ENCODE assay signal across 8 cellular contexts in the genomic region with DNA sequence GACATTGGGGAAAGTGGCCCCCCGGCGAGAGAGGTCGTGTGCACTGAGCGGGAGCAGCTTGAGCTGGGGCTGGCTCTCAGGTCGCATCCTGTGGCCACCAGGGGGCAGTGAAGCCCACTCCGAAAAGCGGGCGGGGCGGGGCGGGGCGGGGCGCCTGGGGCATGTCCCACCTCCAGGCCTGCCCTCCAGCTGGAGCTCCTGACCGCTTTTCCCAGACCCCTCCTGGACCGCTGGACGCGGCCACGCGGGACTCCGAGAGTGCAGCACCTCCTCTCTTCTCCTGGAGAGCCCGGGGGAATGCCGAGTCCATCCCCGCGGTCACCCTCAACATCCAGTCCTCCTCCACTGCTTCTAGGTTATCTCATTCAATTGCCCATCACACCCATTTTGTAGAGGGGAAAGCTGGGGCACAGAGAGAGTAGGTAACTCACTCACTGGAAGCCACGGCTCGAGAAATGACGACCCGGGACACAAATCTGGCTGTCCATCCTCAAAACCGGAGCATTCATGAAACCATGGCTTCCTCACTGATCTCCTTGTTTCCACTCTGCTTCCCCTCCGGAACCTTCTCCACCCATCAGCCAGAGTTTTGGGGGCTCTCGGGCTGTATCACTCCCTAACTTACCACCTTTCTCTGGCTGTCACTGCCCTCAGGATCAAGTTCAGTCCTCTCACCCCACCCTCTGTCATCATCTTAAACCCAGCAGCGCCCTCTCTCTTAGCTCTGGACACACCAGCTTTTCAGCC. TPM values are rescaled to one million over a fixed set of nuclear protein-coding genes. Genes with fewer than 3 reads are reported as not detected.
DNase-seq lines count a peak whose midpoint lies in the region; ATAC-seq and TF ChIP-seq lines count a peak whose summit lies in the region.

No MANE protein-coding gene starts in this region.

- POLR2A ChIA-PET in SK-N-SH (lab: Yijun Ruan, JAX), result interaction anchor here (0.5 to 2.8 kb wide), 3 partner anchors 61 to 106 kb away, joined by 3 to 31 read pairs (median 3); a partner anchor contains a TSS

- 20% methylated on average over 19 of the region's 31 CpGs for WGBS in SK-N-SH (ENCODE audit: low lambda C conversion rate)

- TF ChIP-seq CTCF in SK-N-SH (IDR thresholded peaks at IDR 0.05), result peak; percentile 63
- peak; percentile 86 for TF ChIP-seq CTCF in osteocyte (IDR thresholded peaks at IDR 0.05)
- peak; percentile 94 for TF ChIP-seq CTCF in thoracic aorta (IDR thresholded peaks at IDR 0.05)

- H3K27me3 ChIP-seq in SK-N-SH (ENCODE audit: insufficient read depth), result no peaks in the 10 kb centered on the region
- H3K27me3 ChIP-seq in thoracic aorta (replicated peaks; ENCODE audit: insufficient read depth), result no peaks in the 10 kb centered on the region

- H3K4me2 ChIP-seq in SK-N-SH, result peak overlapping the region; percentile 68

- no peaks in the 10 kb centered on the region for H3K27me3 Mint-ChIP-seq in osteocyte (ENCODE audit: unreplicated experiment)

- peaks cover 4% of the 10 kb centered on the region; the same call in 1 of the 2 replicates for H3K79me2 ChIP-seq in SK-N-SH (ENCODE audit: insufficient read depth)

- peak overlapping the region; percentile 10 to 46; a peak in 2 of 4 replicates for H3K4me3 ChIP-seq in SK-N-SH (ENCODE audit: low read depth in 2 of 2, low read length in 1 of 2)
- peak overlapping the region; percentile 74 for H3K4me3 ChIP-seq in thoracic aorta

- TF ChIP-seq RAD21 in SK-N-SH (IDR thresholded peaks at IDR 0.05; ENCODE audit: low read length), result peak; percentile 60

- H3K27ac ChIP-seq in SK-N-SH (ENCODE audit: low read depth in 2 of 2, low read length in 1 of 2), result peak overlapping the region; percentile 58 to 66; a peak in 3 of 4 replicates
- peak overlapping the region; percentile 47 to 70 for H3K27ac ChIP-seq in thoracic aorta

- peak overlapping the region; percentile 87 for H3K27ac Mint-ChIP-seq in osteocyte (ENCODE audit: unreplicated experiment)

- peaks cover 39% of the 10 kb centered on the region for H3K4me1 Mint-ChIP-seq in osteocyte (ENCODE audit: unreplicated experiment)

- H2AFZ ChIP-seq in SK-N-SH (ENCODE audit: low read depth), result peak overlapping the region; percentile 81

- peaks cover 3 to 22% of the 10 kb centered on the region in 2 experiments for H3K36me3 ChIP-seq in SK-N-SH (replicated peaks in 1 of 2; ENCODE audit: control insufficient read depth in 1 of 2, insufficient read depth in 2 of 2, low read length in 1 of 2)
- peaks cover 18% of the 10 kb centered on the region for H3K36me3 ChIP-seq in thoracic aorta

- H4K20me1 ChIP-seq in SK-N-SH (ENCODE audit: insufficient read depth), result no peaks in the 10 kb centered on the region

- ATAC-seq in GM21619 (IDR thresholded peaks at IDR 0.05; ENCODE audit: unreplicated experiment) (peak; percentile 63), thoracic aorta (ENCODE audit: insufficient number of reproducible peaks, low FRiP score, low read depth) (peak; percentile 62)

- no peak for TF ChIP-seq EP300 in SK-N-SH (IDR thresholded peaks at IDR 0.05; ENCODE audit: borderline replicate concordance in 1 of 2, low read depth in 1 of 2, low read length in 1 of 2)

- no peaks in the 10 kb centered on the region for H3K9me3 Mint-ChIP-seq in osteocyte (ENCODE audit: unreplicated experiment)

- peaks cover 20% of the 10 kb centered on the region for H3F3A ChIP-seq in SK-N-SH (replicated peaks; ENCODE audit: insufficient read depth)

- CTCF ChIA-PET in SK-N-SH (lab: Yijun Ruan, JAX), result interaction anchor here (0.7 to 16.4 kb wide), 38 partner anchors 9 to 130 kb away, joined by 3 to 288 read pairs (median 6); a partner anchor contains a TSS

- intact Hi-C loops in head of caudate nucleus (cut with DNase I), result loop anchor here (2.0 kb wide), 1 partner anchor 61 kb away; a partner anchor contains a TSS

- no peaks in the 10 kb centered on the region for H3K9me2 ChIP-seq in SK-N-SH

- peak overlapping the region; percentile 64 for H3K4me3 Mint-ChIP-seq in osteocyte (ENCODE audit: unreplicated experiment)

- H3K36me3 Mint-ChIP-seq in osteocyte (ENCODE audit: unreplicated experiment), result peaks cover 16% of the 10 kb centered on the region

- no peaks in the 10 kb centered on the region for H3K9me3 ChIP-seq in SK-N-SH
- no peaks in the 10 kb centered on the region for H3K9me3 ChIP-seq in thoracic aorta

- peaks cover 6 to 32% of the 10 kb centered on the region in 2 experiments; a peak in 3 of 4 replicates for H3K4me1 ChIP-seq in SK-N-SH (ENCODE audit: control insufficient read depth in 1 of 2, insufficient read depth in 2 of 2, low read depth in 1 of 2, low read length in 1 of 2)
- H3K4me1 ChIP-seq in thoracic aorta (ENCODE audit: control insufficient read depth in 1 of 2, low read depth in 2 of 2), result peaks cover 27 to 43% of the 10 kb centered on the region in 2 donors

- DNase-seq in D341Med (ENCODE audit: low spot score), result peak; percentile 92
- DNase-seq in LHCN-M2 (ENCODE audit: low read depth), result peak; percentile 78
- peak; percentile 91 for DNase-seq in SK-N-SH
- DNase-seq in activated naive CD4-positive, alpha-beta T cell treated with anti-CD3 and anti-CD28 coated beads, Interleukin-2, amount 50 U/mL, for 16 hours, result peak; percentile 79
- peak; percentile 69 to 94 (median 86) for DNase-seq in head of caudate nucleus
- peak; percentile 89 for DNase-seq in osteocyte (ENCODE audit: extremely low spot score, unreplicated experiment)
- no peak for DNase-seq in thoracic aorta (ENCODE audit: low spot score)

- peak overlapping the region; percentile 51; the same call in 1 of the 2 replicates for H3K9ac ChIP-seq in SK-N-SH

TF ChIP-seq in SK-N-SH, 30 proteins besides CTCF, POLR2A, EP300 and RAD21:
- TF ChIP-seq TAF1 (IDR thresholded peaks at IDR 0.05; ENCODE audit: borderline replicate concordance, low read depth, low read length) (peak; percentile 27; the same call in 1 of the 2 replicates), YY1 (IDR thresholded peaks at IDR 0.05; ENCODE audit: low read depth) (peak; percentile 28; the same call in 1 of the 2 replicates), MXI1 (IDR thresholded peaks at IDR 0.05; ENCODE audit: low read depth, low read length) (no peak), GABPA (IDR thresholded peaks at IDR 0.05; ENCODE audit: low read depth) (no peak), CHD2 (IDR thresholded peaks at IDR 0.05; ENCODE audit: low read length, partially characterized antibody) (no peak), POLR2AphosphoS5 (IDR thresholded peaks at IDR 0.05; ENCODE audit: low read depth, low read length) (peak; percentile 68), RXRA (IDR thresholded peaks at IDR 0.05; ENCODE audit: borderline replicate concordance, low read depth) (no peak), TCF12 (IDR thresholded peaks at IDR 0.05) (no peak), SIN3A (IDR thresholded peaks at IDR 0.05; ENCODE audit: borderline replicate concordance, low read depth, low read length) (peak; percentile 52; the same call in 1 of the 2 replicates), SMC3 (IDR thresholded peaks at IDR 0.05; ENCODE audit: low read depth, low read length) (peak; percentile 56)
- TF ChIP-seq, protein P1, sequence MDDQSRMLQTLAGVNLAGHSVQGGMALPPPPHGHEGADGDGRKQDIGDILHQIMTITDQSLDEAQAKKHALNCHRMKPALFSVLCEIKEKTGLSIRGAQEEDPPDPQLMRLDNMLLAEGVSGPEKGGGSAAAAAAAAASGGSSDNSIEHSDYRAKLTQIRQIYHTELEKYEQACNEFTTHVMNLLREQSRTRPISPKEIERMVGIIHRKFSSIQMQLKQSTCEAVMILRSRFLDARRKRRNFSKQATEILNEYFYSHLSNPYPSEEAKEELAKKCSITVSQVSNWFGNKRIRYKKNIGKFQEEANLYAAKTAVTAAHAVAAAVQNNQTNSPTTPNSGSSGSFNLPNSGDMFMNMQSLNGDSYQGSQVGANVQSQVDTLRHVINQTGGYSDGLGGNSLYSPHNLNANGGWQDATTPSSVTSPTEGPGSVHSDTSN (IDR thresholded peaks at IDR 0.05), result 0 out of 2 replicates have a peak, but pooled peaks have one; percentile 9

RNA-seq across cellular contexts. Expression of a gene that starts 24.1 kb away (rescaled TPM):
- not detected in 2 replicates for total RNA-seq in LHCN-M2 (2014; rRNA removed)
- not detected for polyA plus RNA-seq in LHCN-M2 (2012)
- polyA plus RNA-seq in SK-N-SH (2012; rRNA removed), result 0.21 TPM in 1 of 2 replicates, not detected in the other
- 0.39 TPM in 1 of 2 replicates, not detected in the other for polyA plus RNA-seq in SK-N-SH (2012; cell fraction: cytosol; rRNA removed)
- not detected in 2 replicates for polyA plus RNA-seq in SK-N-SH (2012; cell fraction: nucleus; rRNA removed)
- total RNA-seq in osteocyte, result not detected in 2 replicates
- total RNA-seq in thoracic aorta, result 1 to 10 TPM in 1 of 2 donors, not detected in 1; 4.9 TPM

RNA-seq across cellular contexts. Expression of a gene that starts 56.7 kb away (rescaled TPM):
- total RNA-seq in LHCN-M2 (2014; rRNA removed), result 775 and 1,134 TPM in 2 replicates
- polyA plus RNA-seq in LHCN-M2 (2012), result 274 TPM
- 324 and 493 TPM in 2 replicates for polyA plus RNA-seq in SK-N-SH (2012; rRNA removed)
- 194 and 301 TPM in 2 replicates for polyA plus RNA-seq in SK-N-SH (2012; cell fraction: cytosol; rRNA removed)
- polyA plus RNA-seq in SK-N-SH (2012; cell fraction: nucleus; rRNA removed), result 945 and 1,537 TPM in 2 replicates
- 8.2 TPM in 2 replicates for total RNA-seq in osteocyte
- total RNA-seq in thoracic aorta, result 100 to 1,000 TPM; 310 to 944 TPM

Comparison
In these comparisons a context has a peak if more than half of its experiments do, and no peak if none do; other contexts are left out.
1. RNA of a gene that starts 56.7 kb away (total RNA-seq): 310 to 944 TPM in thoracic aorta and 775 to 1,134 TPM in LHCN-M2; 8.2 TPM in osteocyte; every median in the first group is over 10 times any median in the second.
2. Peak in every context shown above with its lines, with median percentiles within 50 percentile points of each other: CTCF ChIP-seq.